ENCODE assay signal across 40 cellular contexts in genomic region chr7:95319570-95319969, GRCh38. TPM values are rescaled to one million over a fixed set of nuclear protein-coding genes. Genes with fewer than 3 reads are reported as not detected.
"Had no signal": no experiment of that assay in that cellular context is flagged by ENCODE, and none has a peak within 500 bp of the region (broad histone marks: within the 10 kb centered on the region; RNA-seq: fewer than 3 reads in every experiment).

No MANE protein-coding gene starts in this region.

- DNase-seq: activated B cell treated with CpG ODN at 0.5 μM for 24 hours; activated CD4-positive, alpha-beta memory T cell treated with anti-CD3 and anti-CD28 coated beads, Interleukin-2, amount 10 ng/mL, durations not matched to agents 7 days and 5 days; activated CD4-positive, alpha-beta T cell treated with anti-CD3 and anti-CD28 coated beads for 1 hour; activated CD4-positive, alpha-beta T cell treated with anti-CD3 and anti-CD28 coated beads for 36 hours; activated CD4-positive, alpha-beta T cell treated with anti-CD3 and anti-CD28 coated beads for 48 hours; activated CD4-positive, alpha-beta T cell treated with anti-CD3 and anti-CD28 coated beads, Interleukin-2, amount 10 ng/mL, durations not matched to agents 7 days and 5 days; activated CD4-positive, alpha-beta T cell treated with anti-CD3 and anti-CD28 coated beads, Interleukin-2, amount 50 U/mL, for 48 hours; activated CD8-positive, alpha-beta memory T cell treated with anti-CD3 and anti-CD28 coated beads for 24 hours; activated CD8-positive, alpha-beta memory T cell treated with anti-CD3 and anti-CD28 coated beads, Interleukin-2, amount 10 ng/mL, durations not matched to agents 7 days and 5 days; activated CD8-positive, alpha-beta memory T cell treated with anti-CD3 and anti-CD28 coated beads, Interleukin-2, amount 50 U/mL, for 48 hours; activated CD8-positive, alpha-beta T cell treated with anti-CD3 and anti-CD28 coated beads, Interleukin-2, amount 10 ng/mL, durations not matched to agents 7 days and 5 days; activated effector memory CD4-positive, alpha-beta T cell treated with Interleukin-2 at 50 U/mL for 16 hours; activated gamma-delta T cell; activated naive CD4-positive, alpha-beta T cell treated with anti-CD3 and anti-CD28 coated beads, Interleukin-2, amount 10 ng/mL, durations not matched to agents 7 days and 5 days; activated naive CD4-positive, alpha-beta T cell treated with Interleukin-2 at 50 U/mL for 16 hours; activated naive CD8-positive, alpha-beta T cell treated with anti-CD3 and anti-CD28 coated beads, Interleukin-2, amount 10 ng/mL, durations not matched to agents 7 days and 5 days; activated naive CD8-positive, alpha-beta T cell treated with anti-CD3 and anti-CD28 coated beads, Interleukin-2, amount 50 U/mL, for 24 hours; activated T-cell treated with anti-CD3 and anti-CD28 coated beads, Interleukin-2, amount 50 U/mL, for 24 hours; activated T-cell treated with anti-CD3 and anti-CD28 coated beads, Interleukin-2, amount 50 U/mL, for 48 hours; amygdala; anterior cingulate cortex; caudate nucleus; cerebellar nuclear complex; T-helper 1 cell; T-helper 2 cell; T-helper 9 cell had no signal

- H3K27ac Mint-ChIP-seq: activated B cell treated with CpG ODN at 0.5 μM for 24 hours; activated CD4-positive, alpha-beta memory T cell treated with anti-CD3 and anti-CD28 coated beads, Interleukin-2, amount 10 ng/mL, durations not matched to agents 7 days and 5 days; activated CD4-positive, alpha-beta T cell treated with anti-CD3 and anti-CD28 coated beads for 36 hours; activated CD4-positive, alpha-beta T cell treated with anti-CD3 and anti-CD28 coated beads, Interleukin-2, amount 10 ng/mL, durations not matched to agents 7 days and 5 days; activated CD8-positive, alpha-beta memory T cell treated with anti-CD3 and anti-CD28 coated beads, Interleukin-2, amount 10 ng/mL, durations not matched to agents 7 days and 5 days; activated CD8-positive, alpha-beta T cell treated with anti-CD3 and anti-CD28 coated beads, Interleukin-2, amount 10 ng/mL, durations not matched to agents 7 days and 5 days; activated naive CD4-positive, alpha-beta T cell treated with anti-CD3 and anti-CD28 coated beads, Interleukin-2, amount 10 ng/mL, durations not matched to agents 7 days and 5 days; activated naive CD4-positive, alpha-beta T cell treated with anti-CD3 and anti-CD28 coated beads, Interleukin-2, amount 50 U/mL, for 24 hours; activated naive CD8-positive, alpha-beta T cell; activated naive CD8-positive, alpha-beta T cell treated with anti-CD3 and anti-CD28 coated beads, Interleukin-2, amount 10 ng/mL, durations not matched to agents 7 days and 5 days; activated naive CD8-positive, alpha-beta T cell treated with anti-CD3 and anti-CD28 coated beads, Interleukin-2, amount 50 U/mL, for 24 hours; activated T-cell treated with anti-CD3 and anti-CD28 coated beads, Interleukin-2, amount 50 U/mL, for 24 hours; activated T-helper 2 cell treated with anti-CD3 and anti-CD28 coated beads, Interferon-gamma antibody, Interleukin-2, Interleukin-4, amounts not matched to agents 10 μg/mL and 5 μg/mL and 100 μg/mL, durations not matched to agents 14 hours and 24 hours and 36 hours; T-helper 1 cell treated with Interleukin-12 subunit alpha and Interleukin-12 subunit beta and Interleukin-4 antibody, amounts not matched to agents 30 μg/mL and 1 μg/mL, for 36 hours; T-helper 2 cell treated with Interferon-gamma antibody and Interleukin-4, amounts not matched to agents 5 μg/mL and 100 μg/mL, for 36 hours had no signal

- H3K36me3 ChIP-seq: ascending aorta, cardiac muscle cell had no signal

- H3K36me3 Mint-ChIP-seq: activated CD8-positive, alpha-beta memory T cell treated with anti-CD3 and anti-CD28 coated beads, Interleukin-2, amount 10 ng/mL, durations not matched to agents 7 days and 5 days; activated naive CD4-positive, alpha-beta T cell treated with anti-CD3 and anti-CD28 coated beads, Interleukin-2, amount 10 ng/mL, durations not matched to agents 7 days and 5 days; activated naive CD4-positive, alpha-beta T cell treated with anti-CD3 and anti-CD28 coated beads, Interleukin-2, amount 50 U/mL, for 24 hours; activated naive CD8-positive, alpha-beta T cell; activated naive CD8-positive, alpha-beta T cell treated with anti-CD3 and anti-CD28 coated beads, Interleukin-2, amount 10 ng/mL, durations not matched to agents 7 days and 5 days; brain had no signal

- H3K27ac ChIP-seq: ascending aorta, cardiac muscle cell, VCaP had no signal

- H3K4me1 Mint-ChIP-seq: activated CD4-positive, alpha-beta memory T cell treated with anti-CD3 and anti-CD28 coated beads, Interleukin-2, amount 10 ng/mL, durations not matched to agents 7 days and 5 days; activated naive CD4-positive, alpha-beta T cell treated with anti-CD3 and anti-CD28 coated beads, Interleukin-2, amount 10 ng/mL, durations not matched to agents 7 days and 5 days; activated naive CD4-positive, alpha-beta T cell treated with anti-CD3 and anti-CD28 coated beads, Interleukin-2, amount 50 U/mL, for 24 hours; activated naive CD8-positive, alpha-beta T cell treated with anti-CD3 and anti-CD28 coated beads, Interleukin-2, amount 50 U/mL, for 24 hours; central memory CD8-positive, alpha-beta T cell had no signal

- H3K4me1 ChIP-seq: ascending aorta had no signal

- H3K27me3 Mint-ChIP-seq: activated CD4-positive, alpha-beta memory T cell treated with anti-CD3 and anti-CD28 coated beads, Interleukin-2, amount 10 ng/mL, durations not matched to agents 7 days and 5 days; activated CD4-positive, alpha-beta T cell treated with anti-CD3 and anti-CD28 coated beads for 36 hours; activated naive CD4-positive, alpha-beta T cell treated with anti-CD3 and anti-CD28 coated beads, Interleukin-2, amount 50 U/mL, for 24 hours; activated naive CD8-positive, alpha-beta T cell; activated naive CD8-positive, alpha-beta T cell treated with anti-CD3 and anti-CD28 coated beads, Interleukin-2, amount 10 ng/mL, durations not matched to agents 7 days and 5 days; activated naive CD8-positive, alpha-beta T cell treated with anti-CD3 and anti-CD28 coated beads, Interleukin-2, amount 50 U/mL, for 24 hours had no signal

- H3K9me3 ChIP-seq: ascending aorta had no signal

- H3K4me3 Mint-ChIP-seq: activated B cell treated with CpG ODN at 0.5 μM for 24 hours; activated CD4-positive, alpha-beta memory T cell treated with anti-CD3 and anti-CD28 coated beads, Interleukin-2, amount 10 ng/mL, durations not matched to agents 7 days and 5 days; activated CD4-positive, alpha-beta T cell treated with anti-CD3 and anti-CD28 coated beads for 36 hours; activated CD4-positive, alpha-beta T cell treated with anti-CD3 and anti-CD28 coated beads, Interleukin-2, amount 10 ng/mL, durations not matched to agents 7 days and 5 days; activated CD8-positive, alpha-beta memory T cell treated with anti-CD3 and anti-CD28 coated beads, Interleukin-2, amount 10 ng/mL, durations not matched to agents 7 days and 5 days; activated CD8-positive, alpha-beta T cell treated with anti-CD3 and anti-CD28 coated beads, Interleukin-2, amount 10 ng/mL, durations not matched to agents 7 days and 5 days; activated naive CD4-positive, alpha-beta T cell treated with anti-CD3 and anti-CD28 coated beads, Interleukin-2, amount 10 ng/mL, durations not matched to agents 7 days and 5 days; activated naive CD4-positive, alpha-beta T cell treated with anti-CD3 and anti-CD28 coated beads, Interleukin-2, amount 50 U/mL, for 24 hours; activated naive CD8-positive, alpha-beta T cell; activated naive CD8-positive, alpha-beta T cell treated with anti-CD3 and anti-CD28 coated beads, Interleukin-2, amount 10 ng/mL, durations not matched to agents 7 days and 5 days; activated naive CD8-positive, alpha-beta T cell treated with anti-CD3 and anti-CD28 coated beads, Interleukin-2, amount 50 U/mL, for 24 hours; activated T-cell treated with anti-CD3 and anti-CD28 coated beads, Interleukin-2, amount 50 U/mL, for 24 hours; brain; central memory CD8-positive, alpha-beta T cell; T-helper 1 cell treated with Interleukin-12 subunit alpha and Interleukin-12 subunit beta and Interleukin-4 antibody, amounts not matched to agents 30 μg/mL and 1 μg/mL, for 36 hours; T-helper 2 cell treated with Interferon-gamma antibody and Interleukin-4, amounts not matched to agents 5 μg/mL and 100 μg/mL, for 36 hours had no signal

- H3K4me3 ChIP-seq: ascending aorta, cardiac muscle cell had no signal

- ATAC-seq: activated CD4-positive, alpha-beta T cell treated with anti-CD3 and anti-CD28 coated beads for 36 hours; activated CD4-positive, CD25-positive, alpha-beta regulatory T cell treated with anti-CD3 and anti-CD28 coated beads, Interleukin-2, amount 50 U/mL, for 24 hours; activated CD8-positive, alpha-beta memory T cell treated with anti-CD3 and anti-CD28 coated beads, Interleukin-2, amount 10 ng/mL, durations not matched to agents 7 days and 5 days; activated CD8-positive, alpha-beta T cell treated with anti-CD3 and anti-CD28 coated beads, Interleukin-2, amount 10 ng/mL, durations not matched to agents 7 days and 5 days; activated naive CD8-positive, alpha-beta T cell treated with anti-CD3 and anti-CD28 coated beads, Interleukin-2, amount 50 U/mL, for 24 hours had no signal

- H3K27me3 ChIP-seq: ascending aorta had no signal

- H3K9me3 Mint-ChIP-seq: activated B cell treated with CpG ODN at 0.5 μM for 24 hours; activated CD4-positive, alpha-beta memory T cell treated with anti-CD3 and anti-CD28 coated beads, Interleukin-2, amount 10 ng/mL, durations not matched to agents 7 days and 5 days; activated CD4-positive, alpha-beta T cell treated with anti-CD3 and anti-CD28 coated beads, Interleukin-2, amount 10 ng/mL, durations not matched to agents 7 days and 5 days; activated naive CD4-positive, alpha-beta T cell treated with anti-CD3 and anti-CD28 coated beads, Interleukin-2, amount 10 ng/mL, durations not matched to agents 7 days and 5 days; activated naive CD4-positive, alpha-beta T cell treated with anti-CD3 and anti-CD28 coated beads, Interleukin-2, amount 50 U/mL, for 24 hours; activated naive CD8-positive, alpha-beta T cell treated with anti-CD3 and anti-CD28 coated beads, Interleukin-2, amount 10 ng/mL, durations not matched to agents 7 days and 5 days; activated naive CD8-positive, alpha-beta T cell treated with anti-CD3 and anti-CD28 coated beads, Interleukin-2, amount 50 U/mL, for 24 hours; activated T-cell treated with anti-CD3 and anti-CD28 coated beads, Interleukin-2, amount 50 U/mL, for 24 hours; activated T-helper 2 cell treated with anti-CD3 and anti-CD28 coated beads, Interferon-gamma antibody, Interleukin-2, Interleukin-4, amounts not matched to agents 10 μg/mL and 5 μg/mL and 100 μg/mL, durations not matched to agents 14 hours and 24 hours and 36 hours; central memory CD8-positive, alpha-beta T cell; T-helper 1 cell treated with Interleukin-12 subunit alpha and Interleukin-12 subunit beta and Interleukin-4 antibody, amounts not matched to agents 30 μg/mL and 1 μg/mL, for 36 hours; T-helper 2 cell treated with Interferon-gamma antibody and Interleukin-4, amounts not matched to agents 5 μg/mL and 100 μg/mL, for 36 hours had no signal

- FAIRE-seq: bronchial epithelial cell, TTC549 had no signal

RNA-seq across cellular contexts. Expression of gene PON1, which starts 4.8 kb away (rescaled TPM):
- total RNA-seq: activated B cell treated with CpG ODN at 0.5 μM for 24 hours; activated CD4-positive, alpha-beta memory T cell treated with anti-CD3 and anti-CD28 coated beads, Interleukin-2, amount 10 ng/mL, durations not matched to agents 7 days and 5 days; activated CD4-positive, alpha-beta T cell treated with anti-CD3 and anti-CD28 coated beads for 36 hours; activated CD4-positive, alpha-beta T cell treated with anti-CD3 and anti-CD28 coated beads, Interleukin-2, amount 10 ng/mL, durations not matched to agents 7 days and 5 days; activated CD8-positive, alpha-beta memory T cell treated with anti-CD3 and anti-CD28 coated beads, Interleukin-2, amount 10 ng/mL, durations not matched to agents 7 days and 5 days; activated CD8-positive, alpha-beta T cell treated with anti-CD3 and anti-CD28 coated beads, Interleukin-2, amount 10 ng/mL, durations not matched to agents 7 days and 5 days; activated naive CD8-positive, alpha-beta T cell treated with anti-CD3 and anti-CD28 coated beads, Interleukin-2, amount 10 ng/mL, durations not matched to agents 7 days and 5 days; activated T-helper 2 cell treated with anti-CD3 and anti-CD28 coated beads, Interferon-gamma antibody, Interleukin-2, Interleukin-4, amounts not matched to agents 10 μg/mL and 5 μg/mL and 100 μg/mL, durations not matched to agents 14 hours and 24 hours and 36 hours; ascending aorta; bronchial epithelial cell; cardiac muscle cell; chondrocyte had no signal
